In genomic region chr6:10837009-10837691, GRCh38 we compare ENCODE assay signal across 8 cellular contexts. TPM values are rescaled to one million over a fixed set of nuclear protein-coding genes. Genes with fewer than 3 reads are reported as not detected.
DNase-seq lines count a peak whose midpoint lies in the region; TF ChIP-seq lines count a peak whose summit lies in the region.

No MANE protein-coding gene starts in this region.

- H3K4me1 Mint-ChIP-seq in activated CD4-positive, alpha-beta memory T cell treated with anti-CD3 and anti-CD28 coated beads, Interleukin-2, amount 10 ng/mL, durations not matched to agents 7 days and 5 days = peaks cover 25% of the 10 kb centered on the region
- H3K4me1 Mint-ChIP-seq in osteocyte (ENCODE audit: unreplicated experiment) = peaks cover 16% of the 10 kb centered on the region

- H3K27ac Mint-ChIP-seq in activated CD4-positive, alpha-beta memory T cell treated with anti-CD3 and anti-CD28 coated beads, Interleukin-2, amount 10 ng/mL, durations not matched to agents 7 days and 5 days = no peak overlapping the region
- no peak overlapping the region for H3K27ac Mint-ChIP-seq in osteocyte (ENCODE audit: unreplicated experiment)

- CTCF ChIA-PET in activated CD4-positive, alpha-beta memory T cell treated with anti-CD3 and anti-CD28 coated beads, Interleukin-2, amount 10 ng/mL, durations not matched to agents 7 days and 5 days (lab: Charles Lee) = interaction anchor here (0.6 kb wide), 1 partner anchor 35 kb away, joined by 3 read pairs; no protein-coding TSS in a partner anchor

- peaks cover 27% of the 10 kb centered on the region for H3K27me3 Mint-ChIP-seq in activated CD4-positive, alpha-beta memory T cell treated with anti-CD3 and anti-CD28 coated beads, Interleukin-2, amount 10 ng/mL, durations not matched to agents 7 days and 5 days
- H3K27me3 Mint-ChIP-seq in osteocyte (ENCODE audit: unreplicated experiment) = peaks cover 66% of the 10 kb centered on the region

- H3K4me3 ChIP-seq in HFF-Myc (replicated peaks; ENCODE audit: low read depth, low read length) = peak overlapping the region; percentile 48

- H3K27ac ChIP-seq in C4-2B = peak overlapping the region; percentile 58

- H3K36me3 Mint-ChIP-seq in activated CD4-positive, alpha-beta memory T cell treated with anti-CD3 and anti-CD28 coated beads, Interleukin-2, amount 10 ng/mL, durations not matched to agents 7 days and 5 days (ENCODE audit: low read depth) = peaks cover 2% of the 10 kb centered on the region
- no peaks in the 10 kb centered on the region for H3K36me3 Mint-ChIP-seq in osteocyte (ENCODE audit: unreplicated experiment)

- DNase-seq in HFF-Myc (ENCODE audit: extremely low read depth, low read depth) (no peak), head of caudate nucleus (peak in 32 of 42 donors; percentile 5 to 60 (median 28)), osteocyte (ENCODE audit: extremely low spot score, unreplicated experiment) (no peak), NCI-H2171 treated with DMSO at 0.1 percent for 48 hours (lab: John Stamatoyannopoulos, UW) (no peak), activated gamma-delta T cell treated with Interleukin-2 at 50 U/mL for 16 hours (no peak), NCI-H1694 (lab: John Stamatoyannopoulos, UW) (no peak)
- no peak for DNase-seq in activated CD4-positive, alpha-beta memory T cell treated with anti-CD3 and anti-CD28 coated beads, Interleukin-2, amount 10 ng/mL, durations not matched to agents 7 days and 5 days

- POLR2A ChIA-PET in activated CD4-positive, alpha-beta memory T cell treated with anti-CD3 and anti-CD28 coated beads, Interleukin-2, amount 10 ng/mL, durations not matched to agents 7 days and 5 days (lab: Charles Lee) = interaction anchor here (2.2 to 2.7 kb wide), 2 partner anchors 90 to 117 kb away, joined by 7 to 9 read pairs; partner anchors contain the start of gene TMEM14B

- peak overlapping the region; percentile 70 for H3K4me3 Mint-ChIP-seq in activated CD4-positive, alpha-beta memory T cell treated with anti-CD3 and anti-CD28 coated beads, Interleukin-2, amount 10 ng/mL, durations not matched to agents 7 days and 5 days
- H3K4me3 Mint-ChIP-seq in osteocyte (ENCODE audit: unreplicated experiment) = peak overlapping the region; percentile 73

- TF ChIP-seq CTCF in C4-2B (conservative IDR thresholded peaks at IDR 0.05) (no peak), HFF-Myc (IDR thresholded peaks at IDR 0.05; ENCODE audit: low read depth, low read length, missing control alignments) (no peak), osteocyte (IDR thresholded peaks at IDR 0.05) (no peak)

- peaks cover 6% of the 10 kb centered on the region for H3K9me3 Mint-ChIP-seq in activated CD4-positive, alpha-beta memory T cell treated with anti-CD3 and anti-CD28 coated beads, Interleukin-2, amount 10 ng/mL, durations not matched to agents 7 days and 5 days
- no peaks in the 10 kb centered on the region for H3K9me3 Mint-ChIP-seq in osteocyte (ENCODE audit: unreplicated experiment)

- intact Hi-C loops in head of caudate nucleus (cut with DNase I) = no loop called here

RNA-seq across cellular contexts. Expression of gene MAK, which starts 1.2 kb away (rescaled TPM):
- total RNA-seq in activated CD4-positive, alpha-beta memory T cell treated with anti-CD3 and anti-CD28 coated beads, Interleukin-2, amount 10 ng/mL, durations not matched to agents 7 days and 5 days = under 1 TPM; 0.15 to 0.35 TPM
- total RNA-seq in osteocyte = not detected in 2 replicates

RNA-seq across cellular contexts. Expression of gene GCM2, which starts 44.7 kb away (rescaled TPM):
- total RNA-seq in activated CD4-positive, alpha-beta memory T cell treated with anti-CD3 and anti-CD28 coated beads, Interleukin-2, amount 10 ng/mL, durations not matched to agents 7 days and 5 days = not detected
- not detected in 2 replicates for total RNA-seq in osteocyte

RNA-seq across cellular contexts. Expression of gene SYCP2L, which starts 49.7 kb away (rescaled TPM):
- total RNA-seq in activated CD4-positive, alpha-beta memory T cell treated with anti-CD3 and anti-CD28 coated beads, Interleukin-2, amount 10 ng/mL, durations not matched to agents 7 days and 5 days = not detected
- total RNA-seq in osteocyte = 4.3 and 7.1 TPM in 2 replicates

Comparison
In these comparisons a context has a peak if more than half of its experiments do, and no peak if none do; other contexts are left out.
1. DNase-seq: peak in head of caudate nucleus (32 of 42); none in HFF-Myc (single experiment), activated CD4-positive, alpha-beta memory T cell treated with anti-CD3 and anti-CD28 coated beads, Interleukin-2, amount 10 ng/mL, durations not matched to agents 7 days and 5 days (single experiment), osteocyte (single experiment), NCI-H2171 treated with DMSO at 0.1 percent for 48 hours (single experiment), activated gamma-delta T cell treated with Interleukin-2 at 50 U/mL for 16 hours (single experiment) and NCI-H1694 (single experiment).